21 cellular contexts compared by ENCODE assay signal in genomic region chr6:159017757-159018559, GRCh38. TPM values are rescaled to one million over a fixed set of nuclear protein-coding genes. Genes with fewer than 3 reads are reported as not detected.
DNase-seq lines count a peak whose midpoint lies in the region; ATAC-seq and TF ChIP-seq lines count a peak whose summit lies in the region.
"Had no signal": no experiment of that assay in that cellular context is flagged by ENCODE, and none has a peak within 500 bp of the region (broad histone marks: within the 10 kb centered on the region; RNA-seq: fewer than 3 reads in every experiment).

No MANE protein-coding gene starts in this region.

- DNase-seq in activated CD4-positive, CD25-positive, alpha-beta regulatory T cell (lab: John Stamatoyannopoulos, UW), result no peak
- DNase-seq in T-cell (no peak), mesothelial cell of epicardium (ENCODE audit: low spot score in 2 of 2, unreplicated experiment in 2 of 2) (no peak), DMS153 (lab: John Stamatoyannopoulos, UW) (no peak), stomach (no peak)
- DNase-seq: 8988T; activated CD4-positive, alpha-beta T cell treated with anti-CD3 and anti-CD28 coated beads, Interleukin-2, amount 50 U/mL, for 4 hours; Caco-2; lower lobe of right lung; NCI-H2029 treated with DMSO at 0.1 percent for 48 hours; right cardiac atrium; stimulated activated CD8-positive, alpha-beta memory T cell treated with anti-CD3 and anti-CD28 coated beads, Interleukin-4, amount 100 ng/mL, for 48 hours; upper lobe of right lung had no signal

- peak overlapping the region; percentile 82 to 94 for H3K27ac Mint-ChIP-seq in T-cell
- peak overlapping the region; percentile 75 for H3K27ac Mint-ChIP-seq in mesothelial cell of epicardium
- H3K27ac Mint-ChIP-seq: nephron; T-helper 1 cell treated with Interleukin-12 subunit alpha and Interleukin-12 subunit beta and Interleukin-4 antibody, amounts not matched to agents 30 μg/mL and 1 μg/mL, for 36 hours had no signal

- no peak overlapping the region for H3K4me3 ChIP-seq in stomach
- H3K4me3 ChIP-seq: lower lobe of right lung, upper lobe of right lung had no signal

- H3K36me3 Mint-ChIP-seq in T-cell (peaks cover 9% of the 10 kb centered on the region), mesothelial cell of epicardium (no peaks in the 10 kb centered on the region)

- H3K9me3 Mint-ChIP-seq in T-cell (peaks cover 0 to 5% (median 0%) of the 10 kb centered on the region in 3 donors), mesothelial cell of epicardium (no peaks in the 10 kb centered on the region)
- H3K9me3 Mint-ChIP-seq: T-helper 1 cell treated with Interleukin-12 subunit alpha and Interleukin-12 subunit beta and Interleukin-4 antibody, amounts not matched to agents 30 μg/mL and 1 μg/mL, for 36 hours had no signal

- H3K4me3 Mint-ChIP-seq in T-cell (peak overlapping the region in 1 of 3 donors; percentile 1), mesothelial cell of epicardium (no peak overlapping the region)
- H3K4me3 Mint-ChIP-seq: nephron; T-helper 1 cell treated with Interleukin-12 subunit alpha and Interleukin-12 subunit beta and Interleukin-4 antibody, amounts not matched to agents 30 μg/mL and 1 μg/mL, for 36 hours had no signal

- no peak for TF ChIP-seq CTCF in mesothelial cell of epicardium (IDR thresholded peaks at IDR 0.05; ENCODE audit: unreplicated experiment)
- TF ChIP-seq CTCF in stomach (IDR thresholded peaks at IDR 0.05), result no peak

- intact Hi-C loops in stomach (cut with DNase I; ENCODE audit: low total_unique reads), result no loop called here

- no peak for TF ChIP-seq EP300 in stomach (IDR thresholded peaks at IDR 0.05)

- peaks cover 0 to 9% (median 5%) of the 10 kb centered on the region in 4 donors for H3K9me3 ChIP-seq in stomach
- H3K9me3 ChIP-seq: lower lobe of right lung, upper lobe of right lung had no signal

- no peaks in the 10 kb centered on the region for H3K27me3 Mint-ChIP-seq in T-cell
- no peaks in the 10 kb centered on the region for H3K27me3 Mint-ChIP-seq in mesothelial cell of epicardium (ENCODE audit: low read depth)

- H3K36me3 ChIP-seq in stomach, result no peaks in the 10 kb centered on the region
- H3K36me3 ChIP-seq: lower lobe of right lung, upper lobe of right lung had no signal

- H3K27ac ChIP-seq in stomach, result no peak overlapping the region
- H3K27ac ChIP-seq: lower lobe of right lung, RWPE1, upper lobe of right lung had no signal

- ATAC-seq in activated CD4-positive, CD25-positive, alpha-beta regulatory T cell treated with anti-CD3 and anti-CD28 coated beads, Interleukin-2, amount 50 U/mL, for 24 hours, result peak; percentile 90 to 92
- ATAC-seq in GM18868 (IDR thresholded peaks at IDR 0.05; ENCODE audit: unreplicated experiment), result peak; percentile 78
- peak in 3 of 4 experiments; percentile 40 to 72 (median 53) for ATAC-seq in T-cell (replicated peaks in 1 of 4)
- ATAC-seq in HG03039 (IDR thresholded peaks at IDR 0.05; ENCODE audit: unreplicated experiment), result no peak
- ATAC-seq: HCT116, lower lobe of right lung, right cardiac atrium, upper lobe of right lung had no signal

- no peaks in the 10 kb centered on the region for H3K27me3 ChIP-seq in stomach
- H3K27me3 ChIP-seq: upper lobe of right lung had no signal

- H3K4me1 Mint-ChIP-seq in T-cell (peaks cover 27 to 58% (median 50%) of the 10 kb centered on the region in 3 donors), mesothelial cell of epicardium (peaks cover 12% of the 10 kb centered on the region)
- H3K4me1 Mint-ChIP-seq: nephron had no signal

- POLR2A ChIA-PET in T-cell (lab: Charles Lee), result interaction anchor here (0.6 to 1.5 kb wide), 5 partner anchors 18 to 111 kb away, joined by 3 to 7 read pairs (median 5); partner anchors contain the start of gene TAGAP (in 1 of the 2)

- WGBS in stomach, 5 donors, result 66 to 73% (median 69%) methylated on average over 3 of the region's 3 CpGs

- CTCF ChIA-PET in T-cell (lab: Charles Lee), result interaction anchor here (0.5 to 1.9 kb wide), 14 partner anchors 9 to 1124 kb away, joined by 3 to 16 read pairs (median 4); no protein-coding TSS in a partner anchor

- no peak for TF ChIP-seq POLR2A in stomach (IDR thresholded peaks at IDR 0.05)

- no peaks in the 10 kb centered on the region for H3K4me1 ChIP-seq in stomach
- H3K4me1 ChIP-seq: upper lobe of right lung had no signal

RNA-seq across cellular contexts. Expression of gene RSPH3, which starts 18.0 kb away (rescaled TPM):
- total RNA-seq in T-cell (1 to 10 TPM; 1.5 to 2.6 (median 2.1) TPM), mesothelial cell of epicardium (9.1 to 10.6 TPM (median 9.3 TPM) in 3 replicates), stomach (10 to 100 TPM in 3 of 5 donors, 1 to 10 TPM in 2; 5.2 to 89.3 (median 12.7) TPM)
- 1 to 10 TPM; 2.3 to 4.2 (median 3.8) TPM for polyA plus RNA-seq in stomach

RNA-seq across cellular contexts. Expression of gene TAGAP, which starts 26.8 kb away (rescaled TPM):
- total RNA-seq in T-cell (100 to 1,000 TPM; 110 to 224 (median 128) TPM), mesothelial cell of epicardium (0.16 to 0.32 TPM (median 0.24 TPM) in 3 replicates), stomach (1 to 10 TPM in 4 of 5 donors, not detected in 1; 1.4 to 4.1 (median 3.0) TPM)
- polyA plus RNA-seq in stomach, result 1 to 10 TPM in 2 of 3 donors, under 1 TPM in 1; 0.93 to 2.0 (median 1.4) TPM
- total RNA-seq: Caco-2, HT-29 had no signal

Comparison
In these comparisons a context has a peak if more than half of its experiments do, and no peak if none do; other contexts are left out.
1. RNA of gene TAGAP, which starts 26.8 kb away (total RNA-seq): 110 to 224 TPM in T-cell; 1.4 to 4.1 TPM in stomach and 0.16 to 0.32 TPM in mesothelial cell of epicardium; every median in the first group is over 10 times any median in the second.